Comparison of ENCODE assay signal across 12 cellular contexts in genomic region chr2:165563468-165564225, GRCh38.
A peak's percentile ranks its signal among the peaks of the same experiment; 100 is the strongest.
DNase-seq lines count a peak whose midpoint lies in the region; ATAC-seq and TF ChIP-seq lines count a peak whose summit lies in the region.
"Had no signal": no experiment of that assay in that cellular context is flagged by ENCODE, and none has a peak within 500 bp of the region (broad histone marks: within the 10 kb centered on the region; RNA-seq: fewer than 3 reads in every experiment).

No MANE protein-coding gene starts in this region.

- TF ChIP-seq CTCF in Calu3 (IDR thresholded peaks at IDR 0.05; ENCODE audit: unreplicated experiment), result peak; percentile 34
- no peak for TF ChIP-seq CTCF in glutamatergic neuron (IDR thresholded peaks at IDR 0.05; ENCODE audit: partially characterized antibody, unreplicated experiment)

- H3K4me3 Mint-ChIP-seq in Calu3 (ENCODE audit: low read depth, unreplicated experiment) (no peak overlapping the region), glutamatergic neuron (ENCODE audit: unreplicated experiment) (peak overlapping the region; percentile 37)
- H3K4me3 Mint-ChIP-seq: activated naive CD4-positive, alpha-beta T cell treated with anti-CD3 and anti-CD28 coated beads, Interleukin-2, amount 50 U/mL, for 24 hours had no signal

- H3K27me3 Mint-ChIP-seq in Calu3 (ENCODE audit: unreplicated experiment) (no peaks in the 10 kb centered on the region), glutamatergic neuron (ENCODE audit: unreplicated experiment) (peaks cover 2% of the 10 kb centered on the region)
- H3K27me3 Mint-ChIP-seq: activated naive CD4-positive, alpha-beta T cell treated with anti-CD3 and anti-CD28 coated beads, Interleukin-2, amount 50 U/mL, for 24 hours had no signal

- H3K4me1 Mint-ChIP-seq in Calu3 (ENCODE audit: low read depth, unreplicated experiment), result no peaks in the 10 kb centered on the region
- H3K4me1 Mint-ChIP-seq in glutamatergic neuron (ENCODE audit: low read depth, unreplicated experiment), result peaks cover 21% of the 10 kb centered on the region
- H3K4me1 Mint-ChIP-seq: activated naive CD4-positive, alpha-beta T cell treated with anti-CD3 and anti-CD28 coated beads, Interleukin-2, amount 50 U/mL, for 24 hours had no signal

- ATAC-seq in GM18909 (IDR thresholded peaks at IDR 0.05; ENCODE audit: poor library complexity, unreplicated experiment) (peak; percentile 48), HG03442 (IDR thresholded peaks at IDR 0.05; ENCODE audit: unreplicated experiment) (no peak)
- ATAC-seq: stimulated activated naive CD8-positive, alpha-beta T cell treated with anti-CD3 and anti-CD28 coated beads, Interleukin-15, Interleukin-2, amounts not matched to agents 100 U/mL and 50 U/mL, for 24 hours had no signal

- no TSS peak for BruUV-seq in Calu3 (replicated peaks; lab: Mats Ljungman, UMichigan)

- H3K27ac Mint-ChIP-seq in Calu3 (ENCODE audit: unreplicated experiment), result no peak overlapping the region
- peak overlapping the region; percentile 44 for H3K27ac Mint-ChIP-seq in glutamatergic neuron (ENCODE audit: unreplicated experiment)
- H3K27ac Mint-ChIP-seq: activated naive CD4-positive, alpha-beta T cell treated with anti-CD3 and anti-CD28 coated beads, Interleukin-2, amount 50 U/mL, for 24 hours had no signal

- DNase-seq in Calu3 (peak; percentile 13), NCI-H82 treated with DMSO at 0.1 percent for 48 hours (lab: John Stamatoyannopoulos, UW; ENCODE audit: unreplicated experiment) (peak; percentile 15), glutamatergic neuron (no peak), posterior cingulate gyrus (no peak), amygdala (lab: John Stamatoyannopoulos, UW) (no peak)
- no peak for DNase-seq in NK-92 treated with Interleukin-12 subunit alpha and Interleukin-12 subunit beta, amount 100 ng/mL, for 24 hours (lab: John Stamatoyannopoulos, UW)
- DNase-seq: activated CD4-positive, alpha-beta T cell treated with anti-CD3 and anti-CD28 coated beads for 1 hour; stimulated activated CD4-positive, alpha-beta T cell treated with anti-CD3 and anti-CD28 coated beads, Interleukin-15, amount 100 ng/mL, for 24 hours; stimulated activated naive CD8-positive, alpha-beta T cell treated with anti-CD3 and anti-CD28 coated beads, Interleukin-15, Interleukin-2, amounts not matched to agents 100 U/mL and 50 U/mL, for 24 hours had no signal

- no peaks in the 10 kb centered on the region for H3K9me3 Mint-ChIP-seq in Calu3 (ENCODE audit: low read depth, unreplicated experiment)
- H3K9me3 Mint-ChIP-seq in glutamatergic neuron (ENCODE audit: unreplicated experiment), result no peaks in the 10 kb centered on the region
- H3K9me3 Mint-ChIP-seq: activated naive CD4-positive, alpha-beta T cell treated with anti-CD3 and anti-CD28 coated beads, Interleukin-2, amount 50 U/mL, for 24 hours had no signal

- intact Hi-C loops in Calu3 (cut with micrococcal nuclease; ENCODE audit: unreplicated experiment) (loop anchor here (5.0 to 10.0 kb wide), 2 partner anchors 161 to 319 kb away; no protein-coding TSS in a partner anchor), posterior cingulate gyrus (cut with DNase I) (loop anchor here (10.0 kb wide), 1 partner anchor 311 kb away; no protein-coding TSS in a partner anchor)

- H3K36me3 Mint-ChIP-seq in Calu3 (ENCODE audit: insufficient read depth, unreplicated experiment) (no peaks in the 10 kb centered on the region), glutamatergic neuron (ENCODE audit: unreplicated experiment) (no peaks in the 10 kb centered on the region)
- H3K36me3 Mint-ChIP-seq: activated naive CD4-positive, alpha-beta T cell treated with anti-CD3 and anti-CD28 coated beads, Interleukin-2, amount 50 U/mL, for 24 hours had no signal

- CTCF ChIA-PET in Calu3 (lab: Charles Lee), result no interaction called here

Comparison
In these comparisons a context has a peak if more than half of its experiments do, and no peak if none do; other contexts are left out.
1. DNase-seq: peak in Calu3 (single experiment) and NCI-H82 treated with DMSO at 0.1 percent for 48 hours (single experiment); none in glutamatergic neuron (single experiment), NK-92 treated with Interleukin-12 subunit alpha and Interleukin-12 subunit beta, amount 100 ng/mL, for 24 hours (single experiment), posterior cingulate gyrus (0 of 10) and amygdala (0 of 56).